ENCODE assay signal across 1 cellular context in the genomic region with DNA sequence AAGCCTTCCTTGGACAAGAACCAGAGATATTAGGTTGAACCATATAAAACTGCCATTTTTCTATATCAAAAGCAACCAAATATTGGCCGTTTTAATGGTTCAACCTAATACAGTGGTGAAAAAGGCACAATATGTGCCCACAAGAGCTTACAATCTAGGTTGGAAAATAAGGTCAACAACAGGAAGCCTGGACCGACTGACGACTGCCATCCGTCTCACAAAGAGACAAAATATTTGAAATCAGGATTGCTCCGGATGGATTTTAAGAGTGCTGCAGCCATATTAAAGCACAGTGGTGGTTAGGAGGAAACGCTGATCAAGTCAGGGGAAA.
TF ChIP-seq lines count a peak whose summit lies in the region.

No MANE protein-coding gene starts in this region.

TF ChIP-seq in HepG2, 621 proteins besides CTCF, POLR2A, EP300 and RAD21 (continued from another document):
- 0 out of 2 replicates have a peak, but pooled peaks have one; percentile 28 for TF ChIP-seq ZNF142 (CRISPR knock-in tag; IDR thresholded peaks at IDR 0.05)
- TF ChIP-seq ZSCAN20 (CRISPR knock-in tag; IDR thresholded peaks at IDR 0.05; ENCODE audit: borderline replicate concordance) = no peak
- TF ChIP-seq LBX2 (CRISPR knock-in tag; IDR thresholded peaks at IDR 0.05; ENCODE audit: borderline replicate concordance) = no peak
- peak; percentile 14; the same call in 1 of the 2 replicates for TF ChIP-seq KDM6A (CRISPR knock-in tag; IDR thresholded peaks at IDR 0.05; ENCODE audit: low read depth)
- TF ChIP-seq ZNF543 (CRISPR knock-in tag; IDR thresholded peaks at IDR 0.05) = no peak
